ENCODE assay signal across 15 cellular contexts in genomic region chr3:6250167-6250566, GRCh38.
DNase-seq lines count a peak whose midpoint lies in the region; ATAC-seq lines count a peak whose summit lies in the region.
"Had no signal": no experiment of that assay in that cellular context is flagged by ENCODE, and none has a peak within 500 bp of the region (broad histone marks: within the 10 kb centered on the region; RNA-seq: fewer than 3 reads in every experiment).

No MANE protein-coding gene starts in this region.

- no peaks in the 10 kb centered on the region for H3K36me3 Mint-ChIP-seq in stimulated activated naive B cell treated with anti-CD40 and anti-IgM and Interleukin-4, amounts not matched to agents 10 μg/mL and 1 μg/mL and 100 μg/mL, for 72 hours
- H3K36me3 Mint-ChIP-seq: activated naive CD4-positive, alpha-beta T cell treated with anti-CD3 and anti-CD28 coated beads, Interleukin-2, amount 50 U/mL, for 24 hours had no signal

- H3K27me3 Mint-ChIP-seq in stimulated activated naive B cell treated with anti-CD40 and anti-IgM and Interleukin-4, amounts not matched to agents 10 μg/mL and 1 μg/mL and 100 μg/mL, for 72 hours = no peaks in the 10 kb centered on the region
- H3K27me3 Mint-ChIP-seq: activated naive CD4-positive, alpha-beta T cell treated with anti-CD3 and anti-CD28 coated beads, Interleukin-2, amount 50 U/mL, for 24 hours had no signal

- in situ Hi-C loops in KBM-7 (cut with MboI; ENCODE audit: low pct_unique_long_range_greater_than_20kb, low sequenced_read_pairs) = no loop called here

- H3K27me3 ChIP-seq in H7 (ENCODE audit: control insufficient read depth, insufficient read depth, low read length) = no peaks in the 10 kb centered on the region

- DNase-seq in NOMO-1 (lab: John Stamatoyannopoulos, UW; ENCODE audit: unreplicated experiment in 2 of 2) (peak; percentile 0 to 37), NOMO-1 treated with dmso at 0.1 percent for 144 hours (lab: John Stamatoyannopoulos, UW; ENCODE audit: unreplicated experiment) (no peak), retina (no peak), KBM-7 (no peak), H7 (no peak)
- no peak for DNase-seq in stimulated activated naive B cell treated with anti-CD40 and anti-IgM and Interleukin-4, amounts not matched to agents 10 μg/mL and 1 μg/mL and 100 μg/mL, for 72 hours
- DNase-seq: GF-D8, head of caudate nucleus, NCI-H1417, posterior cingulate gyrus had no signal

- H3K9me3 Mint-ChIP-seq in stimulated activated naive B cell treated with anti-CD40 and anti-IgM and Interleukin-4, amounts not matched to agents 10 μg/mL and 1 μg/mL and 100 μg/mL, for 72 hours = peaks cover 1 to 5% of the 10 kb centered on the region in 2 donors
- H3K9me3 Mint-ChIP-seq: activated naive CD4-positive, alpha-beta T cell treated with anti-CD3 and anti-CD28 coated beads, Interleukin-2, amount 50 U/mL, for 24 hours had no signal

- H3K36me3 ChIP-seq in H7 (replicated peaks; ENCODE audit: control insufficient read depth, insufficient read depth, low read length) = no peaks in the 10 kb centered on the region

- H3K4me3 Mint-ChIP-seq in stimulated activated naive B cell treated with anti-CD40 and anti-IgM and Interleukin-4, amounts not matched to agents 10 μg/mL and 1 μg/mL and 100 μg/mL, for 72 hours = peak overlapping the region in 1 of 2 donors; percentile 46
- H3K4me3 Mint-ChIP-seq: activated naive CD4-positive, alpha-beta T cell treated with anti-CD3 and anti-CD28 coated beads, Interleukin-2, amount 50 U/mL, for 24 hours had no signal

- peaks cover 22 to 46% of the 10 kb centered on the region in 2 donors for H3K4me1 Mint-ChIP-seq in stimulated activated naive B cell treated with anti-CD40 and anti-IgM and Interleukin-4, amounts not matched to agents 10 μg/mL and 1 μg/mL and 100 μg/mL, for 72 hours
- H3K4me1 Mint-ChIP-seq: activated naive CD4-positive, alpha-beta T cell treated with anti-CD3 and anti-CD28 coated beads, Interleukin-2, amount 50 U/mL, for 24 hours had no signal

- H3K4me3 ChIP-seq in H7 (ENCODE audit: insufficient read depth, low read depth, low read length) = no peak overlapping the region
- H3K4me3 ChIP-seq: A549 had no signal

- no peak overlapping the region for H3K27ac Mint-ChIP-seq in stimulated activated naive B cell treated with anti-CD40 and anti-IgM and Interleukin-4, amounts not matched to agents 10 μg/mL and 1 μg/mL and 100 μg/mL, for 72 hours
- H3K27ac Mint-ChIP-seq: activated naive CD4-positive, alpha-beta T cell treated with anti-CD3 and anti-CD28 coated beads, Interleukin-2, amount 50 U/mL, for 24 hours had no signal

- ATAC-seq in HG02610 (IDR thresholded peaks at IDR 0.05; ENCODE audit: unreplicated experiment) = peak; percentile 98
- peak; percentile 99 for ATAC-seq in HG03442 (IDR thresholded peaks at IDR 0.05; ENCODE audit: unreplicated experiment)
- peak; percentile 96 to 97 for ATAC-seq in stimulated activated naive B cell treated with anti-CD40 and anti-IgM and Interleukin-4, amounts not matched to agents 10 μg/mL and 1 μg/mL and 100 μg/mL, for 72 hours (replicated peaks)
- ATAC-seq: A549; activated CD4-positive, CD25-positive, alpha-beta regulatory T cell treated with anti-CD3 and anti-CD28 coated beads, Interleukin-2, amount 50 U/mL, for 24 hours had no signal

Comparison
In these comparisons a context has a peak if more than half of its experiments do, and no peak if none do; other contexts are left out.
1. DNase-seq: peak in NOMO-1 (2 of 2); none in NOMO-1 treated with dmso at 0.1 percent for 144 hours (single experiment), stimulated activated naive B cell treated with anti-CD40 and anti-IgM and Interleukin-4, amounts not matched to agents 10 μg/mL and 1 μg/mL and 100 μg/mL, for 72 hours (single experiment), retina (single experiment), KBM-7 (single experiment) and H7 (single experiment).
2. Peak in every context shown above with its lines, with median percentiles within 50 percentile points of each other: ATAC-seq.